17 cellular contexts compared by ENCODE assay signal in the genomic region with DNA sequence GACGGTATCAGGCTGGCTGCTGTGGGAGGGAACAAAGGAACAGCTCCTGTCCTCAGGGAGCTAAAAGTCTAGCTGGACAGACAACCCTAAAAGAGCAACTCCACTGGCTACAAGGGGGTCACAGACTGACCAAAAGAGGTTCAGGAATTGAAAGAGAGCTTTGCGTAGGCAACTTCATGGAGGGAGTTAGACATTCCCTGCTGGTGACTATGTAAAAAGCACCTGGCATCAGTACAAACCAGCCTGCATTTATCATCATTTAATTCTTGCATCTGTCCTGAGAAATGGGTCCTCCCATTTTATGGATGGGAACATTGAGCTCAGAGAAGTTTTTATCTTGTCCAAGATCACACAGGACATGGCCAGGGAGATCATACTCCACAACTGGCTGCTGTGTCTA. TPM values are rescaled to one million over a fixed set of nuclear protein-coding genes. Genes with fewer than 3 reads are reported as not detected.
A peak's percentile ranks its signal among the peaks of the same experiment; 100 is the strongest.
DNase-seq lines count a peak whose midpoint lies in the region; ATAC-seq, FAIRE-seq and TF ChIP-seq lines count a peak whose summit lies in the region.
"Had no signal": no experiment of that assay in that cellular context is flagged by ENCODE, and none has a peak within 500 bp of the region (broad histone marks: within the 10 kb centered on the region; RNA-seq: fewer than 3 reads in every experiment).

No MANE protein-coding gene starts in this region.

- H3K9ac ChIP-seq in HepG2 (ENCODE audit: insufficient read depth, low read depth, low read length) = no peak overlapping the region

- DNase-seq in HepG2 (ENCODE audit: low spot score) (no peak), right lobe of liver (no peak), WTC11 (ENCODE audit: low spot score) (no peak), foreskin keratinocyte (no peak), type B pancreatic cell (ENCODE audit: extremely low spot score, unreplicated experiment) (no peak)
- DNase-seq in activated naive CD4-positive, alpha-beta T cell treated with Interleukin-2 at 50 U/mL for 16 hours = no peak
- no peak for DNase-seq in activated T-helper 2 cell treated with anti-CD3 and anti-CD28 coated beads, Interferon-gamma antibody, Interleukin-2, Interleukin-4, amounts not matched to agents 10 μg/mL and 5 μg/mL and 100 μg/mL, durations not matched to agents 14 hours and 24 hours and 36 hours (ENCODE audit: low spot score)
- DNase-seq in activated CD4-positive, alpha-beta T cell treated with anti-CD3 and anti-CD28 coated beads, Interleukin-2, amount 50 U/mL, for 48 hours = no peak
- DNase-seq: activated naive CD8-positive, alpha-beta T cell treated with anti-CD3 and anti-CD28 coated beads for 36 hours; activated T-cell treated with anti-CD3 and anti-CD28 coated beads, Interleukin-2, amount 50 U/mL, for 24 hours; Caco-2; NCI-H1092; NCI-H2081 treated with DMSO at 0.1 percent for 48 hours had no signal

- no peak overlapping the region for H2AFZ ChIP-seq in HepG2 (ENCODE audit: low read length)

- ATAC-seq in HepG2 = peak; percentile 57
- no peak for ATAC-seq in right lobe of liver
- ATAC-seq in WTC11 = no peak
- ATAC-seq in foreskin keratinocyte = peak; percentile 15

- H3K27ac ChIP-seq in HepG2 (ENCODE audit: extremely low read length, insufficient read depth, low read length) (no peak overlapping the region), right lobe of liver (no peak overlapping the region), foreskin keratinocyte (no peak overlapping the region)

- H3K36me3 Mint-ChIP-seq in WTC11 (no peaks in the 10 kb centered on the region), type B pancreatic cell (no peaks in the 10 kb centered on the region)
- H3K36me3 Mint-ChIP-seq in activated T-helper 2 cell treated with anti-CD3 and anti-CD28 coated beads, Interferon-gamma antibody, Interleukin-2, Interleukin-4, amounts not matched to agents 10 μg/mL and 5 μg/mL and 100 μg/mL, durations not matched to agents 14 hours and 24 hours and 36 hours (ENCODE audit: low read depth) = no peaks in the 10 kb centered on the region
- H3K36me3 Mint-ChIP-seq: activated naive CD8-positive, alpha-beta T cell treated with anti-CD3 and anti-CD28 coated beads for 36 hours; memory B cell had no signal

- POLR2A ChIA-PET in HepG2 (lab: Yijun Ruan, JAX) (no interaction called here), WTC11 (lab: Charles Lee) (no interaction called here)

- BruUV-seq in HepG2 (replicated peaks; lab: Mats Ljungman, UMichigan) = no TSS peak

- TF ChIP-seq RAD21 in HepG2 (CRISPR knock-in tag; IDR thresholded peaks at IDR 0.05) = no peak

- intact Hi-C loops in HepG2 (cut with micrococcal nuclease; ENCODE audit: unreplicated experiment) (no loop called here), right lobe of liver (cut with DNase I) (no loop called here)
- intact Hi-C loops in activated T-helper 2 cell treated with anti-CD3 and anti-CD28 coated beads, Interferon-gamma antibody, Interleukin-2, Interleukin-4, amounts not matched to agents 10 μg/mL and 5 μg/mL and 100 μg/mL, durations not matched to agents 14 hours and 24 hours and 36 hours (cut with micrococcal nuclease) = no loop called here

- H3K4me2 ChIP-seq in HepG2 (ENCODE audit: low read depth, low read length) = no peak overlapping the region

- H3K4me3 Mint-ChIP-seq in WTC11 = peak overlapping the region; percentile 70
- peak overlapping the region; percentile 67 for H3K4me3 Mint-ChIP-seq in type B pancreatic cell
- H3K4me3 Mint-ChIP-seq in activated T-helper 2 cell treated with anti-CD3 and anti-CD28 coated beads, Interferon-gamma antibody, Interleukin-2, Interleukin-4, amounts not matched to agents 10 μg/mL and 5 μg/mL and 100 μg/mL, durations not matched to agents 14 hours and 24 hours and 36 hours (ENCODE audit: low read depth) = no peak overlapping the region
- H3K4me3 Mint-ChIP-seq: activated naive CD8-positive, alpha-beta T cell treated with anti-CD3 and anti-CD28 coated beads for 36 hours; activated T-cell treated with anti-CD3 and anti-CD28 coated beads, Interleukin-2, amount 50 U/mL, for 24 hours; memory B cell had no signal

- no peaks in the 10 kb centered on the region for H3K79me2 ChIP-seq in HepG2 (ENCODE audit: insufficient read depth, low read length)

- H4K20me1 ChIP-seq in HepG2 (ENCODE audit: insufficient read depth, low read length) = 0 out of 2 replicates have a peak, but pooled peaks cover 6% of the 10 kb centered on the region

- in situ Hi-C loops in HepG2 (cut with HindIII; ENCODE audit: extremely low pct_ligation_motif_present, low pct_unique_long_range_greater_than_20kb) = no loop called here

- H3K4me1 Mint-ChIP-seq in WTC11 (peaks cover 26% of the 10 kb centered on the region), type B pancreatic cell (ENCODE audit: unreplicated experiment) (no peaks in the 10 kb centered on the region)
- H3K4me1 Mint-ChIP-seq in activated T-helper 2 cell treated with anti-CD3 and anti-CD28 coated beads, Interferon-gamma antibody, Interleukin-2, Interleukin-4, amounts not matched to agents 10 μg/mL and 5 μg/mL and 100 μg/mL, durations not matched to agents 14 hours and 24 hours and 36 hours (ENCODE audit: low read depth) = no peaks in the 10 kb centered on the region

- 23% methylated on average over 2 of the region's 2 CpGs for WGBS in HepG2 (ENCODE audit: low lambda C conversion rate)
- WGBS in right lobe of liver (ENCODE audit: insufficient coverage, low coverage, low lambda C conversion rate, missing lambda C conversion rate) = 80% methylated on average over 2 of the region's 2 CpGs

- H3K9me3 ChIP-seq in HepG2 (ENCODE audit: low read length) (no peaks in the 10 kb centered on the region), right lobe of liver (no peaks in the 10 kb centered on the region)
- H3K9me3 ChIP-seq: Caco-2, right atrium auricular region had no signal

- CTCF ChIA-PET in HepG2 (lab: Yijun Ruan, JAX; ENCODE audit: low intra/inter-chr PET ratio, low total read pairs) (no interaction called here), WTC11 (lab: Charles Lee) (interaction anchor here (0.6 to 2.8 kb wide), 9 partner anchors 10 to 381 kb away, joined by 3 to 18 read pairs (median 3); partner anchors contain the start of gene ZCCHC4)

- no peak for FAIRE-seq in HepG2 (lab: Jason Lieb, UNC)
- FAIRE-seq: endometrium, RCC 7860 had no signal

- peaks cover 7 to 49% of the 10 kb centered on the region in 2 experiments for H3K27me3 ChIP-seq in HepG2 (ENCODE audit: control insufficient read depth in 1 of 2, insufficient read depth in 2 of 2, low read length in 2 of 2)
- no peaks in the 10 kb centered on the region for H3K27me3 ChIP-seq in right lobe of liver
- H3K27me3 ChIP-seq in foreskin keratinocyte = peaks cover 82% of the 10 kb centered on the region
- H3K27me3 ChIP-seq: right atrium auricular region had no signal

- no peak for TF ChIP-seq CTCF in HepG2 (CRISPR knock-in tag; IDR thresholded peaks at IDR 0.05)
- TF ChIP-seq CTCF in right lobe of liver (IDR thresholded peaks at IDR 0.05) = no peak
- no peak for TF ChIP-seq CTCF in WTC11 (IDR thresholded peaks at IDR 0.05)
- TF ChIP-seq CTCF in foreskin keratinocyte (conservative IDR thresholded peaks at IDR 0.05) = no peak
- peak; percentile 22 for TF ChIP-seq CTCF in type B pancreatic cell (conservative IDR thresholded peaks at IDR 0.05)

- H3K4me3 ChIP-seq in HepG2 (replicated peaks in 1 of 3; ENCODE audit: insufficient read depth in 1 of 3, low read depth in 2 of 3, low read length in 3 of 3) (no peak overlapping the region), right lobe of liver (no peak overlapping the region)

- H3K27ac Mint-ChIP-seq in WTC11 (no peak overlapping the region), type B pancreatic cell (no peak overlapping the region)
- no peak overlapping the region for H3K27ac Mint-ChIP-seq in activated T-helper 2 cell treated with anti-CD3 and anti-CD28 coated beads, Interferon-gamma antibody, Interleukin-2, Interleukin-4, amounts not matched to agents 10 μg/mL and 5 μg/mL and 100 μg/mL, durations not matched to agents 14 hours and 24 hours and 36 hours
- H3K27ac Mint-ChIP-seq: activated naive CD8-positive, alpha-beta T cell treated with anti-CD3 and anti-CD28 coated beads for 36 hours; activated T-cell treated with anti-CD3 and anti-CD28 coated beads, Interleukin-2, amount 50 U/mL, for 24 hours; memory B cell had no signal

- peaks cover 13% of the 10 kb centered on the region for H3K9me3 Mint-ChIP-seq in WTC11
- H3K9me3 Mint-ChIP-seq in type B pancreatic cell = peaks cover 5% of the 10 kb centered on the region
- no peaks in the 10 kb centered on the region for H3K9me3 Mint-ChIP-seq in activated T-helper 2 cell treated with anti-CD3 and anti-CD28 coated beads, Interferon-gamma antibody, Interleukin-2, Interleukin-4, amounts not matched to agents 10 μg/mL and 5 μg/mL and 100 μg/mL, durations not matched to agents 14 hours and 24 hours and 36 hours

- no peak for TF ChIP-seq EP300 in HepG2 (IDR thresholded peaks at IDR 0.05; ENCODE audit: low read depth in 2 of 2, low read length in 2 of 2)
- TF ChIP-seq EP300 in HepG2 (CRISPR knock-in tag; IDR thresholded peaks at IDR 0.05; ENCODE audit: borderline replicate concordance) = no peak

- peaks cover 61% of the 10 kb centered on the region for H3K27me3 Mint-ChIP-seq in WTC11 (ENCODE audit: low read depth)
- H3K27me3 Mint-ChIP-seq in type B pancreatic cell = peaks cover 70% of the 10 kb centered on the region
- peaks cover 62% of the 10 kb centered on the region for H3K27me3 Mint-ChIP-seq in activated T-helper 2 cell treated with anti-CD3 and anti-CD28 coated beads, Interferon-gamma antibody, Interleukin-2, Interleukin-4, amounts not matched to agents 10 μg/mL and 5 μg/mL and 100 μg/mL, durations not matched to agents 14 hours and 24 hours and 36 hours (ENCODE audit: low read depth)

- H3K36me3 ChIP-seq in HepG2 (replicated peaks in 1 of 2; ENCODE audit: control insufficient read depth in 1 of 2, insufficient read depth in 2 of 2, low read length in 2 of 2) (no peaks in the 10 kb centered on the region), right lobe of liver (no peaks in the 10 kb centered on the region)
- H3K36me3 ChIP-seq: right atrium auricular region had no signal

- TF ChIP-seq POLR2A in HepG2 (IDR thresholded peaks at IDR 0.05; ENCODE audit: insufficient read depth in 1 of 2, low read depth in 2 of 2, low read length in 2 of 2) = no peak
- no peak for TF ChIP-seq POLR2A in right lobe of liver (IDR thresholded peaks at IDR 0.05)

- H3K4me1 ChIP-seq in HepG2 (ENCODE audit: insufficient read depth, low read length) = 0 out of 2 replicates have a peak, but pooled peaks cover 5% of the 10 kb centered on the region
- peaks cover 0 to 4% (median 0%) of the 10 kb centered on the region in 4 donors for H3K4me1 ChIP-seq in right lobe of liver
- H3K4me1 ChIP-seq in foreskin keratinocyte = no peaks in the 10 kb centered on the region

RNA-seq across cellular contexts. Expression of gene LGI2, which starts 1.4 kb away (rescaled TPM):
- total RNA-seq in HepG2 (2016; rRNA removed; fragmentation: Illumina TruSeq; extraction: Trizol) (not detected in 2 replicates), right lobe of liver (under 1 TPM in 4 of 6 experiments, not detected in 2; 0.05 to 0.38 (median 0.22) TPM), WTC11 (2021) (5.8 to 12.2 TPM (median 8.3 TPM) in 3 replicates), foreskin keratinocyte (not detected in 2 replicates), type B pancreatic cell (ENCODE audit: low replicate concordance) (1.1 and 5.4 TPM in 2 replicates)
- total RNA-seq in HepG2 (2016; cell fraction: cytosol; rRNA removed; fragmentation: Illumina TruSeq; extraction: Trizol; ENCODE audit: low read depth) = not detected in 2 replicates
- total RNA-seq in HepG2 (2016; cell fraction: insoluble cytoplasmic fraction; rRNA removed; fragmentation: Illumina TruSeq; extraction: Trizol) = not detected in 2 replicates
- total RNA-seq in HepG2 (2016; cell fraction: membrane; rRNA removed; fragmentation: Illumina TruSeq; extraction: Trizol) = not detected in 2 replicates
- total RNA-seq in HepG2 (2016; cell fraction: nucleus; rRNA removed; fragmentation: Illumina TruSeq; extraction: Trizol) = not detected in 2 replicates
- polyA plus RNA-seq in HepG2 (2011; rRNA removed) (not detected in 2 replicates), foreskin keratinocyte (not detected in 2 replicates)
- not detected in 2 replicates for polyA plus RNA-seq in HepG2 (2011; cell fraction: cytosol; rRNA removed)
- polyA plus RNA-seq in HepG2 (2011; cell fraction: nucleus; rRNA removed) = not detected in 2 replicates
- not detected in 2 replicates for polyA plus RNA-seq in HepG2 (2012)
- not detected in 2 replicates for polyA plus RNA-seq in HepG2 (2016; cell fraction: cytosol; fragmentation: Illumina TruSeq; extraction: Trizol; ENCODE audit: low read depth)
- polyA plus RNA-seq in HepG2 (2016; cell fraction: insoluble cytoplasmic fraction; fragmentation: Illumina TruSeq; extraction: Trizol; ENCODE audit: low read depth) = not detected in 2 replicates
- polyA plus RNA-seq in HepG2 (2016; cell fraction: membrane; fragmentation: Illumina TruSeq; extraction: Trizol; ENCODE audit: low read depth) = not detected in 2 replicates
- polyA plus RNA-seq in HepG2 (2016; cell fraction: nucleus; fragmentation: Illumina TruSeq; extraction: Trizol; ENCODE audit: insufficient read depth, low read depth) = not detected in 2 replicates
- not detected in 2 replicates for polyA minus RNA-seq in HepG2 (2011; rRNA and poly(A)+ RNA removed; ENCODE audit: low replicate concordance)
- polyA minus RNA-seq in HepG2 (2011; cell fraction: cytosol; rRNA and poly(A)+ RNA removed) = not detected in 2 replicates
- not detected in 2 replicates for polyA minus RNA-seq in HepG2 (2011; cell fraction: nucleus; rRNA and poly(A)+ RNA removed)
- total RNA-seq in activated T-helper 2 cell treated with anti-CD3 and anti-CD28 coated beads, Interferon-gamma antibody, Interleukin-2, Interleukin-4, amounts not matched to agents 10 μg/mL and 5 μg/mL and 100 μg/mL, durations not matched to agents 14 hours and 24 hours and 36 hours = not detected in 2 replicates
- total RNA-seq: activated naive CD8-positive, alpha-beta T cell treated with anti-CD3 and anti-CD28 coated beads for 36 hours had no signal

Comparison
In these comparisons a context has a peak if more than half of its experiments do, and no peak if none do; other contexts are left out.
1. ATAC-seq: peak in HepG2 (single experiment) and foreskin keratinocyte (single experiment); none in right lobe of liver (0 of 4) and WTC11 (single experiment).